In genomic region chr2:128640847-128641360, GRCh38 we compare ENCODE assay signal across 25 cellular contexts.
DNase-seq lines count a peak whose midpoint lies in the region; ATAC-seq and TF ChIP-seq lines count a peak whose summit lies in the region.
"Had no signal": no experiment of that assay in that cellular context is flagged by ENCODE, and none has a peak within 500 bp of the region (broad histone marks: within the 10 kb centered on the region; RNA-seq: fewer than 3 reads in every experiment).

No MANE protein-coding gene starts in this region.

- CTCF ChIA-PET in A673 (lab: Charles Lee): no interaction called here

- POLR2A ChIA-PET in A673 (lab: Charles Lee; ENCODE audit: low non-redundant PET): no interaction called here

- no peaks in the 10 kb centered on the region for H3K9me3 ChIP-seq in colonic mucosa
- H3K9me3 ChIP-seq in A673 (ENCODE audit: low read depth, low read length, poor library complexity, severe bottlenecking): no peaks in the 10 kb centered on the region
- H3K9me3 ChIP-seq: adrenal gland, heart left ventricle, transverse colon had no signal

- peaks cover 5% of the 10 kb centered on the region for H3K27me3 Mint-ChIP-seq in type B pancreatic cell
- H3K27me3 Mint-ChIP-seq: stimulated activated naive CD8-positive, alpha-beta T cell treated with anti-CD3 and anti-CD28 coated beads, Interleukin-15, Interleukin-2, amounts not matched to agents 100 ng/mL and 50 ng/mL, for 24 hours had no signal

- H3K4me3 ChIP-seq in colonic mucosa: no peak overlapping the region
- no peak overlapping the region for H3K4me3 ChIP-seq in A673 (ENCODE audit: low read depth, low read length, poor library complexity, severe bottlenecking)
- H3K4me3 ChIP-seq: adrenal gland, GM23248, heart left ventricle, SK-N-MC, transverse colon had no signal

- H3K27me3 ChIP-seq in colonic mucosa (no peaks in the 10 kb centered on the region), A673 (replicated peaks; ENCODE audit: insufficient read depth, low read depth, low read length, poor library complexity) (no peaks in the 10 kb centered on the region)
- H3K27me3 ChIP-seq: adrenal gland, brain microvascular endothelial cell, heart left ventricle, transverse colon had no signal

- DNase-seq in cardiac septum (ENCODE audit: low spot score): peak; percentile 47
- DNase-seq in Right ventricle myocardium inferior (ENCODE audit: missing footprints): no peak
- DNase-seq in colonic mucosa: peak; percentile 7
- peak; percentile 14 for DNase-seq in mesenteric fat pad (ENCODE audit: low spot score)
- DNase-seq in type B pancreatic cell (ENCODE audit: extremely low spot score, unreplicated experiment): peak; percentile 29
- DNase-seq in KG1 (lab: John Stamatoyannopoulos, UW): no peak
- DNase-seq in A673 (ENCODE audit: low spot score): no peak
- no peak for DNase-seq in NCI-H1048 (lab: John Stamatoyannopoulos, UW)
- DNase-seq: activated naive CD4-positive, alpha-beta T cell; activated T-cell treated with anti-CD3 and anti-CD28 coated beads, Interleukin-2, amount 50 U/mL, for 72 hours; brain microvascular endothelial cell; CD8-positive, alpha-beta memory T cell; effector memory CD4-positive, alpha-beta T cell; MM.1S; NCI-H1417; NCI-H446; T-helper 17 cell; transverse colon had no signal

- no peaks in the 10 kb centered on the region for H3K9me3 Mint-ChIP-seq in type B pancreatic cell
- H3K9me3 Mint-ChIP-seq: activated T-cell treated with anti-CD3 and anti-CD28 coated beads, Interleukin-2, amount 50 U/mL, for 72 hours; IgD-negative memory B cell; stimulated activated naive CD8-positive, alpha-beta T cell treated with anti-CD3 and anti-CD28 coated beads, Interleukin-15, Interleukin-2, amounts not matched to agents 100 ng/mL and 50 ng/mL, for 24 hours had no signal

- H3K9ac ChIP-seq in colonic mucosa (ENCODE audit: low read depth in 2 of 2, low read length in 2 of 2): no peak overlapping the region
- H3K9ac ChIP-seq: GM23248 had no signal

- no TSS peak for BruUV-seq in A673 (replicated peaks; lab: Mats Ljungman, UMichigan)

- H3K27ac ChIP-seq in colonic mucosa (no peak overlapping the region), A673 (ENCODE audit: low read depth, low read length, poor library complexity, severe bottlenecking) (no peak overlapping the region)
- H3K27ac ChIP-seq: adrenal gland, brain microvascular endothelial cell, GM23248, heart left ventricle, transverse colon had no signal

- intact Hi-C loops in cardiac septum (cut with DNase I) (no loop called here), Right ventricle myocardium inferior (cut with DNase I) (no loop called here), colonic mucosa (cut with DNase I) (no loop called here), A673 (cut with micrococcal nuclease; ENCODE audit: unreplicated experiment) (no loop called here)

- no peak for ATAC-seq in Right ventricle myocardium inferior
- ATAC-seq: heart left ventricle, T-helper 17 cell had no signal

- H3K27ac Mint-ChIP-seq in type B pancreatic cell: no peak overlapping the region
- H3K27ac Mint-ChIP-seq: activated T-cell treated with anti-CD3 and anti-CD28 coated beads, Interleukin-2, amount 50 U/mL, for 72 hours; B cell; CD8-positive, alpha-beta memory T cell; IgD-negative memory B cell; stimulated activated naive CD8-positive, alpha-beta T cell treated with anti-CD3 and anti-CD28 coated beads, Interleukin-15, Interleukin-2, amounts not matched to agents 100 ng/mL and 50 ng/mL, for 24 hours; T-helper 17 cell had no signal

- H3K36me3 Mint-ChIP-seq in type B pancreatic cell: no peaks in the 10 kb centered on the region
- H3K36me3 Mint-ChIP-seq: CD8-positive, alpha-beta memory T cell; IgD-negative memory B cell had no signal

- TF ChIP-seq CTCF in colonic mucosa (IDR thresholded peaks at IDR 0.05) (no peak), type B pancreatic cell (conservative IDR thresholded peaks at IDR 0.05) (no peak), A673 (conservative IDR thresholded peaks at IDR 0.05; ENCODE audit: low read depth, low read length) (no peak)

- H3K4me1 ChIP-seq in colonic mucosa (no peaks in the 10 kb centered on the region), A673 (ENCODE audit: insufficient read depth, low read length, poor library complexity, severe bottlenecking) (peaks cover 36% of the 10 kb centered on the region)
- H3K4me1 ChIP-seq: adrenal gland, transverse colon had no signal

- H3K4me3 Mint-ChIP-seq in type B pancreatic cell: no peak overlapping the region
- H3K4me3 Mint-ChIP-seq: activated T-cell treated with anti-CD3 and anti-CD28 coated beads, Interleukin-2, amount 50 U/mL, for 72 hours; B cell; CD8-positive, alpha-beta memory T cell; IgD-negative memory B cell; stimulated activated naive CD8-positive, alpha-beta T cell treated with anti-CD3 and anti-CD28 coated beads, Interleukin-15, Interleukin-2, amounts not matched to agents 100 ng/mL and 50 ng/mL, for 24 hours; T-helper 17 cell had no signal

- peaks cover 25% of the 10 kb centered on the region for H3K4me1 Mint-ChIP-seq in type B pancreatic cell (ENCODE audit: unreplicated experiment)
- H3K4me1 Mint-ChIP-seq: T-helper 17 cell had no signal

- no peaks in the 10 kb centered on the region for H3K36me3 ChIP-seq in colonic mucosa
- no peaks in the 10 kb centered on the region for H3K36me3 ChIP-seq in A673 (ENCODE audit: insufficient read depth, low read length, poor library complexity, severe bottlenecking)
- H3K36me3 ChIP-seq: adrenal gland, brain microvascular endothelial cell, heart left ventricle, transverse colon had no signal

Comparison
In these comparisons a context has a peak if more than half of its experiments do, and no peak if none do; other contexts are left out.
1. DNase-seq: peak in cardiac septum (single experiment), colonic mucosa (single experiment), mesenteric fat pad (single experiment) and type B pancreatic cell (single experiment); none in Right ventricle myocardium inferior (single experiment), KG1 (single experiment), A673 (single experiment) and NCI-H1048 (single experiment).